18 cellular contexts compared by ENCODE assay signal in the genomic region with DNA sequence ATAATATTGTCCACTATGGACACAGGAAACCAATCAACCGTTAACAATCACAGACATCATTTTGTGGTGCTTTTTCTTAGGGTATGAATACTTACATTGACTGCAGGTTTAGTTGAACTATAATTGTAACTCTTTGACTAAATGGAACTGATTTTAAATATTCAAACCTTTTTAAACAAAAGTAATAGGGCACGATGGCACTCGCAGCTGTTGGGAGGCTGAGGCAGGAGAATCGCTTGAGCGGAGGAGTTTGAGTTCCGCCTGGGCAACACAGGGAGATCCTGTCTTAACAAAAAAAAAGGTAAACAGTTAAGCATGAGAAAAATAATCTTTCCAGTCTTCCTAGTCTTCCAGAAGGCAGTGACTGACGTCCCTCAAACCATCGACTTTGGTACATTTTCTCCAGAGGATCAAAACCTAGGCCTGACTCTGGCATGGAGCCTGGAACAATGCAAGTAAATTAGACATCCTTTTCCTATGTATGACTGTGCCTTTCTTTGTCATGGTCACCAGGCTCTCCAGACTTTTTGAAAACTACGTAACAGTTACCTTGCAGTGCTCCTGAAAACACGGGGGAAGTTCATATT. TPM values are rescaled to one million over a fixed set of nuclear protein-coding genes. Genes with fewer than 3 reads are reported as not detected.
A peak's percentile ranks its signal among the peaks of the same experiment; 100 is the strongest.
DNase-seq lines count a peak whose midpoint lies in the region; ATAC-seq and TF ChIP-seq lines count a peak whose summit lies in the region.
"Had no signal": no experiment of that assay in that cellular context is flagged by ENCODE, and none has a peak within 500 bp of the region (broad histone marks: within the 10 kb centered on the region; RNA-seq: fewer than 3 reads in every experiment).

No MANE protein-coding gene starts in this region.

- TF ChIP-seq CTCF in KMS-11 (conservative IDR thresholded peaks at IDR 0.05; ENCODE audit: low read depth, low read length) (no peak), dorsolateral prefrontal cortex (IDR thresholded peaks at IDR 0.05 in 54 of 56, conservative IDR thresholded peaks at IDR 0.05 in 2 of 56; ENCODE audit: low read depth in 1 of 56, partially characterized antibody in 56 of 56) (no peak)

- H3K27ac ChIP-seq in KMS-11, result no peak overlapping the region
- H3K27ac ChIP-seq in dorsolateral prefrontal cortex, result no peak overlapping the region
- H3K27ac ChIP-seq: body of pancreas, PC-9 had no signal

- H3K4me1 ChIP-seq in KMS-11 (ENCODE audit: low read depth, poor library complexity, severe bottlenecking), result no peaks in the 10 kb centered on the region
- H3K4me1 ChIP-seq: A549 had no signal

- peak overlapping the region; percentile 79; the same call in 1 of the 2 replicates for H2AFZ ChIP-seq in KMS-11 (ENCODE audit: low read depth)
- H2AFZ ChIP-seq: PC-9 had no signal

- H3K36me3 Mint-ChIP-seq in activated CD4-positive, alpha-beta T cell treated with anti-CD3 and anti-CD28 coated beads, Interleukin-2, amount 10 ng/mL, durations not matched to agents 24 days and 14 days (ENCODE audit: low read depth), result no peaks in the 10 kb centered on the region
- no peaks in the 10 kb centered on the region for H3K36me3 Mint-ChIP-seq in activated naive CD8-positive, alpha-beta T cell treated with anti-CD3 and anti-CD28 coated beads, Interleukin-2, amount 50 U/mL, for 24 hours (ENCODE audit: low read depth)
- peaks cover 10% of the 10 kb centered on the region for H3K36me3 Mint-ChIP-seq in natural killer cell treated with Interleukin-12 subunit alpha and Interleukin-12 subunit beta and Interleukin-15 and Interleukin-18, amount 100 ng/mL, for 72 hours

- no peak overlapping the region for H3K27ac Mint-ChIP-seq in activated CD4-positive, alpha-beta T cell treated with anti-CD3 and anti-CD28 coated beads, Interleukin-2, amount 10 ng/mL, durations not matched to agents 24 days and 14 days
- H3K27ac Mint-ChIP-seq in activated naive CD8-positive, alpha-beta T cell treated with anti-CD3 and anti-CD28 coated beads, Interleukin-2, amount 50 U/mL, for 24 hours, result no peak overlapping the region
- peak overlapping the region in 1 of 2 donors; percentile 41 for H3K27ac Mint-ChIP-seq in natural killer cell treated with Interleukin-12 subunit alpha and Interleukin-12 subunit beta and Interleukin-15 and Interleukin-18, amount 100 ng/mL, for 72 hours

- H3K4me3 ChIP-seq in KMS-11 (IDR thresholded peaks at IDR 0.05; ENCODE audit: insufficient read depth, low read depth, low read length) (no peak overlapping the region), dorsolateral prefrontal cortex (no peak overlapping the region)
- H3K4me3 ChIP-seq: body of pancreas had no signal

- H3K27me3 ChIP-seq in KMS-11 (ENCODE audit: insufficient read depth, low read depth) (no peaks in the 10 kb centered on the region), dorsolateral prefrontal cortex (peaks cover 5 to 81% (median 71%) of the 10 kb centered on the region in 45 donors)

- no peak for DNase-seq in activated CD4-positive, alpha-beta T cell treated with anti-CD3 and anti-CD28 coated beads, Interleukin-2, amount 10 ng/mL, durations not matched to agents 24 days and 14 days
- no peak for DNase-seq in activated CD4-positive, alpha-beta T cell treated with anti-CD3 and anti-CD28 coated beads for 1 hour
- no peak for DNase-seq in activated naive CD8-positive, alpha-beta T cell treated with anti-CD3 and anti-CD28 coated beads, Interleukin-2, amount 50 U/mL, for 24 hours
- no peak for DNase-seq in natural killer cell treated with Interleukin-12 subunit alpha and Interleukin-12 subunit beta and Interleukin-15 and Interleukin-18, amount 100 ng/mL, for 72 hours (ENCODE audit: low spot score)
- no peak for DNase-seq in dorsolateral prefrontal cortex
- DNase-seq in sciatic nerve (ENCODE audit: low spot score), result no peak
- DNase-seq: activated CD4-positive, CD25-positive, alpha-beta regulatory T cell; body of pancreas; effector CD4-positive, alpha-beta T cell; NCI-H187; NCI-H526 treated with DMSO at 0.1 percent for 48 hours; stimulated activated CD4-positive, alpha-beta T cell treated with anti-CD3 and anti-CD28 coated beads, Interleukin-2, amount 100 ng/mL, for 24 hours had no signal

- peak overlapping the region; percentile 88 for H3K4me3 Mint-ChIP-seq in activated CD4-positive, alpha-beta T cell treated with anti-CD3 and anti-CD28 coated beads, Interleukin-2, amount 10 ng/mL, durations not matched to agents 24 days and 14 days
- peak overlapping the region; percentile 50 for H3K4me3 Mint-ChIP-seq in activated naive CD8-positive, alpha-beta T cell treated with anti-CD3 and anti-CD28 coated beads, Interleukin-2, amount 50 U/mL, for 24 hours
- H3K4me3 Mint-ChIP-seq in natural killer cell treated with Interleukin-12 subunit alpha and Interleukin-12 subunit beta and Interleukin-15 and Interleukin-18, amount 100 ng/mL, for 72 hours, result peak overlapping the region; percentile 58

- H3K9me3 Mint-ChIP-seq in activated CD4-positive, alpha-beta T cell treated with anti-CD3 and anti-CD28 coated beads, Interleukin-2, amount 10 ng/mL, durations not matched to agents 24 days and 14 days, result no peaks in the 10 kb centered on the region
- no peaks in the 10 kb centered on the region for H3K9me3 Mint-ChIP-seq in activated naive CD8-positive, alpha-beta T cell treated with anti-CD3 and anti-CD28 coated beads, Interleukin-2, amount 50 U/mL, for 24 hours
- no peaks in the 10 kb centered on the region for H3K9me3 Mint-ChIP-seq in natural killer cell treated with Interleukin-12 subunit alpha and Interleukin-12 subunit beta and Interleukin-15 and Interleukin-18, amount 100 ng/mL, for 72 hours

- H3K27me3 Mint-ChIP-seq in activated CD4-positive, alpha-beta T cell treated with anti-CD3 and anti-CD28 coated beads, Interleukin-2, amount 10 ng/mL, durations not matched to agents 24 days and 14 days, result peaks cover 78% of the 10 kb centered on the region
- H3K27me3 Mint-ChIP-seq in activated naive CD8-positive, alpha-beta T cell treated with anti-CD3 and anti-CD28 coated beads, Interleukin-2, amount 50 U/mL, for 24 hours, result peaks cover 72% of the 10 kb centered on the region
- H3K27me3 Mint-ChIP-seq in natural killer cell treated with Interleukin-12 subunit alpha and Interleukin-12 subunit beta and Interleukin-15 and Interleukin-18, amount 100 ng/mL, for 72 hours, result peaks cover 43 to 70% of the 10 kb centered on the region in 2 donors

- no peak overlapping the region for H3K9ac ChIP-seq in KMS-11

- peaks cover 25% of the 10 kb centered on the region for H3K4me1 Mint-ChIP-seq in activated CD4-positive, alpha-beta T cell treated with anti-CD3 and anti-CD28 coated beads, Interleukin-2, amount 10 ng/mL, durations not matched to agents 24 days and 14 days
- peaks cover 28% of the 10 kb centered on the region for H3K4me1 Mint-ChIP-seq in activated naive CD8-positive, alpha-beta T cell treated with anti-CD3 and anti-CD28 coated beads, Interleukin-2, amount 50 U/mL, for 24 hours
- peaks cover 24 to 29% of the 10 kb centered on the region in 2 donors for H3K4me1 Mint-ChIP-seq in natural killer cell treated with Interleukin-12 subunit alpha and Interleukin-12 subunit beta and Interleukin-15 and Interleukin-18, amount 100 ng/mL, for 72 hours (ENCODE audit: low read depth in 2 of 2)

- no peaks in the 10 kb centered on the region for H3K79me2 ChIP-seq in KMS-11 (ENCODE audit: insufficient read depth, low read depth)

- no peaks in the 10 kb centered on the region for H3K36me3 ChIP-seq in KMS-11 (ENCODE audit: insufficient read depth)

- ATAC-seq in activated naive CD8-positive, alpha-beta T cell treated with anti-CD3 and anti-CD28 coated beads, Interleukin-2, amount 50 U/mL, for 24 hours, result no peak
- no peak for ATAC-seq in natural killer cell treated with Interleukin-12 subunit alpha and Interleukin-12 subunit beta and Interleukin-15 and Interleukin-18, amount 100 ng/mL, for 72 hours
- ATAC-seq in HG02759 (IDR thresholded peaks at IDR 0.05; ENCODE audit: unreplicated experiment), result no peak
- ATAC-seq in sciatic nerve, result no peak

- H3K4me2 ChIP-seq in KMS-11, result peak overlapping the region; percentile 74; the same call in 1 of the 2 replicates

- intact Hi-C loops in activated CD4-positive, alpha-beta T cell treated with anti-CD3 and anti-CD28 coated beads, Interleukin-2, amount 10 ng/mL, durations not matched to agents 24 days and 14 days (cut with micrococcal nuclease), result loop anchor here (2.0 to 5.0 kb wide), 4 partner anchors 21 to 121 kb away; a partner anchor contains a TSS
- intact Hi-C loops in dorsolateral prefrontal cortex (cut with DNase I) (no loop called here), sciatic nerve (cut with DNase I) (no loop called here)

- no peaks in the 10 kb centered on the region for H4K20me1 ChIP-seq in KMS-11 (ENCODE audit: insufficient read depth)

RNA-seq across cellular contexts. Expression of a gene that starts 16.6 kb away (rescaled TPM):
- 0.05 TPM in 1 of 2 replicates, not detected in the other for total RNA-seq in activated CD4-positive, alpha-beta T cell treated with anti-CD3 and anti-CD28 coated beads, Interleukin-2, amount 10 ng/mL, durations not matched to agents 24 days and 14 days
- total RNA-seq in natural killer cell treated with Interleukin-12 subunit alpha and Interleukin-12 subunit beta and Interleukin-15 and Interleukin-18, amount 100 ng/mL, for 72 hours, result not detected
- under 1 TPM in 1 of 120 experiments, not detected in 119; 0.13 TPM for total RNA-seq in dorsolateral prefrontal cortex
- not detected for total RNA-seq in sciatic nerve
- total RNA-seq: body of pancreas, liver, myocyte, PC-9 had no signal

RNA-seq across cellular contexts. Expression of a gene that starts 21.5 kb away (rescaled TPM):
- total RNA-seq in activated CD4-positive, alpha-beta T cell treated with anti-CD3 and anti-CD28 coated beads, Interleukin-2, amount 10 ng/mL, durations not matched to agents 24 days and 14 days, result 49.6 and 56.0 TPM in 2 replicates
- 10 to 100 TPM; 44.2 to 45.5 TPM for total RNA-seq in natural killer cell treated with Interleukin-12 subunit alpha and Interleukin-12 subunit beta and Interleukin-15 and Interleukin-18, amount 100 ng/mL, for 72 hours
- total RNA-seq in dorsolateral prefrontal cortex, result 10 to 100 TPM; 26.4 to 67.5 (median 43.5) TPM
- total RNA-seq in sciatic nerve, result 32.5 TPM
